15 cellular contexts compared by ENCODE assay signal in the genomic region with DNA sequence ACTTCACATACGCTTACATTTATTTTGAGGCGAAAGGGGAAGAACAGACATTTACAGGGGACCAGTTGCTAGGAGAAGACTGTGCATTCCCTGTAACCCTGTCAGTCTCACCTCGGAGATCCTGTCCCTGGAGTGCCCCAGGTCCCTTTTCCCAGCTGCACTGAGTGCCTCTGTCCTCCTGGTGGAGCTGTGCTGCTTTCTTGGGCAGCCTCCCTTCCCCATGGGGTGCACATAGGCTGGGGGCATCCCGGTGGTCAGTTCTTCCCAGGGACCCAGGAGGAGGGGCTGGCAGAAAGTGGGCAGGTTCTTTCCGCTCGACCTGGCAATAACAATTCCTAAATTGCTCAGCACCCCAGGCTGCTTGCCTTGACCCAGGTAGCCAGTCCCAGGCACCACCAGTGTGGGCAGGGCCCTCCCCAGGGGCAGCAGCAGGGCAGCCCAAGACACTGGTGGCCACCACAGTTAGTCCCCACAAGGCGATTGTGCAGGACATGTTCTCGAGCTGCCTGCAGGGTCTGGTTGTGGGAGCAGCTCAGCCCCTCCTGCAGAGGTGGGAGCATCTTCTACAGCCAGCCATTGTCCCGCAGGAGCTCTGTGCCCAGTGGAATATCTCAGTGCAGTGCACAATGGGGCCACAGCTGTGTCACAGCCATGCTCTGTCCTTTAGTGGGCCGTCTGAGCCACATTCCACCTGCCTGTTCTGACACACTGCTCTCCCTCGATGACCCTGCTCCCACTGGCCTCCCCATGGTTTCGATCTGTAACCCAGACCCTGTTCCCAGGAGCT. TPM values are rescaled to one million over a fixed set of nuclear protein-coding genes. Genes with fewer than 3 reads are reported as not detected.
DNase-seq lines count a peak whose midpoint lies in the region; ATAC-seq and TF ChIP-seq lines count a peak whose summit lies in the region.
"Had no signal": no experiment of that assay in that cellular context is flagged by ENCODE, and none has a peak within 500 bp of the region (broad histone marks: within the 10 kb centered on the region; RNA-seq: fewer than 3 reads in every experiment).

No MANE protein-coding gene starts in this region.

- POLR2A ChIA-PET in SK-N-SH (lab: Yijun Ruan, JAX), result no interaction called here

- H2AFZ ChIP-seq in SK-N-SH (ENCODE audit: low read depth), result no peak overlapping the region

- no peaks in the 10 kb centered on the region for H3K9me3 ChIP-seq in SK-N-SH
- H3K9me3 ChIP-seq: pancreas had no signal

- peaks cover 0 to 17% (median 17%) of the 10 kb centered on the region in 3 donors for H3K36me3 Mint-ChIP-seq in immature natural killer cell

- CTCF ChIA-PET in SK-N-SH (lab: Yijun Ruan, JAX), result interaction anchor here (1.0 to 2.2 kb wide), 4 partner anchors 9 to 167 kb away, joined by 3 to 7 read pairs (median 6); no protein-coding TSS in a partner anchor

- no peak for TF ChIP-seq RAD21 in SK-N-SH (IDR thresholded peaks at IDR 0.05; ENCODE audit: low read length)

- H3K27ac Mint-ChIP-seq in stimulated activated naive CD8-positive, alpha-beta T cell treated with anti-CD3 and anti-CD28 coated beads, Interleukin-15, amount 100 ng/mL, for 72 hours, result peak overlapping the region in 1 of 2 donors; percentile 54
- H3K27ac Mint-ChIP-seq in immature natural killer cell, result peak overlapping the region; percentile 63 to 93 (median 90)
- H3K27ac Mint-ChIP-seq: T-helper 2 cell treated with Interferon-gamma antibody and Interleukin-4, amounts not matched to agents 5 μg/mL and 100 μg/mL, for 36 hours had no signal

- no peak overlapping the region for H3K4me3 ChIP-seq in SK-N-SH (ENCODE audit: low read depth in 2 of 2, low read length in 1 of 2)
- H3K4me3 ChIP-seq: pancreas had no signal

- no peaks in the 10 kb centered on the region for H3K9me2 ChIP-seq in SK-N-SH

- H3K4me1 ChIP-seq in SK-N-SH (ENCODE audit: control insufficient read depth in 1 of 2, insufficient read depth in 2 of 2, low read depth in 1 of 2, low read length in 1 of 2), result peaks cover 0 to 10% of the 10 kb centered on the region in 2 experiments; a peak in 1 of 4 replicates
- H3K4me1 ChIP-seq: pancreas had no signal

- H3K79me2 ChIP-seq in SK-N-SH (ENCODE audit: insufficient read depth), result no peaks in the 10 kb centered on the region

- no peaks in the 10 kb centered on the region for H3K27me3 Mint-ChIP-seq in stimulated activated naive CD8-positive, alpha-beta T cell treated with anti-CD3 and anti-CD28 coated beads, Interleukin-15, amount 100 ng/mL, for 72 hours
- peaks cover 0 to 5% (median 2%) of the 10 kb centered on the region in 3 donors for H3K27me3 Mint-ChIP-seq in immature natural killer cell (ENCODE audit: low read depth in 3 of 3)

- no peak overlapping the region for H3K4me2 ChIP-seq in SK-N-SH

- WGBS in SK-N-SH (ENCODE audit: low lambda C conversion rate), result 87% methylated on average over 8 of the region's 12 CpGs

- peaks cover 87% of the 10 kb centered on the region for H3K4me1 Mint-ChIP-seq in stimulated activated naive CD8-positive, alpha-beta T cell treated with anti-CD3 and anti-CD28 coated beads, Interleukin-15, amount 100 ng/mL, for 72 hours
- peaks cover 72 to 75% of the 10 kb centered on the region in 2 donors for H3K4me1 Mint-ChIP-seq in immature natural killer cell

- H3K27me3 ChIP-seq in SK-N-SH (ENCODE audit: insufficient read depth), result no peaks in the 10 kb centered on the region
- H3K27me3 ChIP-seq: pancreas had no signal

- TF ChIP-seq EP300 in SK-N-SH (IDR thresholded peaks at IDR 0.05; ENCODE audit: borderline replicate concordance in 1 of 2, low read depth in 1 of 2, low read length in 1 of 2), result no peak

- H3K27ac ChIP-seq in SK-N-SH (ENCODE audit: low read depth in 2 of 2, low read length in 1 of 2), result no peak overlapping the region
- H3K27ac ChIP-seq: C4-2B, pancreas had no signal

- no peak overlapping the region for H3K4me3 Mint-ChIP-seq in stimulated activated naive CD8-positive, alpha-beta T cell treated with anti-CD3 and anti-CD28 coated beads, Interleukin-15, amount 100 ng/mL, for 72 hours
- peak overlapping the region; percentile 68 to 79 (median 76) for H3K4me3 Mint-ChIP-seq in immature natural killer cell
- H3K4me3 Mint-ChIP-seq: T-helper 2 cell treated with Interferon-gamma antibody and Interleukin-4, amounts not matched to agents 5 μg/mL and 100 μg/mL, for 36 hours had no signal

- DNase-seq in stimulated activated naive CD8-positive, alpha-beta T cell treated with anti-CD3 and anti-CD28 coated beads, Interleukin-15, Interleukin-2, amounts not matched to agents 100 U/mL and 50 U/mL, for 24 hours, result peak; percentile 2
- no peak for DNase-seq in stimulated activated naive CD8-positive, alpha-beta T cell treated with anti-CD3 and anti-CD28 coated beads, Interleukin-15, amount 100 ng/mL, for 72 hours
- DNase-seq in SK-N-SH, result no peak
- DNase-seq in immature natural killer cell, result no peak
- DNase-seq in activated gamma-delta T cell (lab: John Stamatoyannopoulos, UW), result no peak
- no peak for DNase-seq in NCI-H1417 treated with DMSO at 0.1 percent for 48 hours (lab: John Stamatoyannopoulos, UW)
- DNase-seq: cerebellar nuclear complex; NCI-H1105; NK-92 treated with Interleukin-12 subunit alpha and Interleukin-12 subunit beta, amount 100 ng/mL, for 24 hours; stimulated activated CD4-positive, alpha-beta T cell treated with anti-CD3 and anti-CD28 coated beads, Interleukin-4, amount 100 ng/mL, for 4 hours had no signal

- no peaks in the 10 kb centered on the region for H4K20me1 ChIP-seq in SK-N-SH (ENCODE audit: insufficient read depth)

- no peak for ATAC-seq in stimulated activated naive CD8-positive, alpha-beta T cell treated with anti-CD3 and anti-CD28 coated beads, Interleukin-15, Interleukin-2, amounts not matched to agents 100 U/mL and 50 U/mL, for 24 hours
- ATAC-seq in stimulated activated naive CD8-positive, alpha-beta T cell treated with anti-CD3 and anti-CD28 coated beads, Interleukin-15, amount 100 ng/mL, for 72 hours, result no peak
- ATAC-seq in GM18519 (IDR thresholded peaks at IDR 0.05; ENCODE audit: low FRiP score, unreplicated experiment), result no peak
- no peak for ATAC-seq in HG02759 (IDR thresholded peaks at IDR 0.05; ENCODE audit: unreplicated experiment)
- ATAC-seq: pancreas had no signal

- peaks cover 0 to 9% of the 10 kb centered on the region in 2 experiments for H3K36me3 ChIP-seq in SK-N-SH (replicated peaks in 1 of 2; ENCODE audit: control insufficient read depth in 1 of 2, insufficient read depth in 2 of 2, low read length in 1 of 2)
- H3K36me3 ChIP-seq: pancreas had no signal

- H3K9me3 Mint-ChIP-seq in stimulated activated naive CD8-positive, alpha-beta T cell treated with anti-CD3 and anti-CD28 coated beads, Interleukin-15, amount 100 ng/mL, for 72 hours, result no peaks in the 10 kb centered on the region
- H3K9me3 Mint-ChIP-seq in immature natural killer cell, result no peaks in the 10 kb centered on the region
- H3K9me3 Mint-ChIP-seq: T-helper 2 cell treated with Interferon-gamma antibody and Interleukin-4, amounts not matched to agents 5 μg/mL and 100 μg/mL, for 36 hours had no signal

- H3F3A ChIP-seq in SK-N-SH (replicated peaks; ENCODE audit: insufficient read depth), result no peaks in the 10 kb centered on the region

- no peak overlapping the region for H3K9ac ChIP-seq in SK-N-SH

- peak; percentile 36 for TF ChIP-seq CTCF in SK-N-SH (IDR thresholded peaks at IDR 0.05)

TF ChIP-seq in SK-N-SH, 30 proteins besides CTCF, POLR2A, EP300 and RAD21:
- TF ChIP-seq FOXM1 (IDR thresholded peaks at IDR 0.05; ENCODE audit: low read depth) (no peak), RCOR1 (IDR thresholded peaks at IDR 0.05; ENCODE audit: low read length) (no peak), EZH2phosphoT487 (IDR thresholded peaks at IDR 0.05; ENCODE audit: borderline replicate concordance, low read depth) (no peak), FOXJ3 (CRISPR knock-in tag; IDR thresholded peaks at IDR 0.05) (no peak), ELF1 (IDR thresholded peaks at IDR 0.05) (no peak), JUND (IDR thresholded peaks at IDR 0.05) (no peak), FOSL2 (IDR thresholded peaks at IDR 0.05; ENCODE audit: borderline replicate concordance, low read depth) (no peak), TEAD4 (IDR thresholded peaks at IDR 0.05; ENCODE audit: borderline replicate concordance, insufficient read depth) (no peak), MEF2A (IDR thresholded peaks at IDR 0.05; ENCODE audit: borderline replicate concordance, low read depth) (no peak), GATA2 (CRISPR knock-in tag; IDR thresholded peaks at IDR 0.05) (no peak)
TF ChIP-seq in SK-N-SH: peak in this region for 0.

RNA-seq across cellular contexts. Expression of gene APBA2, which starts 36.3 kb away (rescaled TPM):
- polyA plus RNA-seq in SK-N-SH (2012; rRNA removed), result 12.7 and 14.0 TPM in 2 replicates
- polyA plus RNA-seq in SK-N-SH (2012; cell fraction: cytosol; rRNA removed), result 7.1 and 10.1 TPM in 2 replicates
- polyA plus RNA-seq in SK-N-SH (2012; cell fraction: nucleus; rRNA removed), result 25.3 and 26.2 TPM in 2 replicates
- polyA plus RNA-seq in immature natural killer cell, result 10 to 100 TPM; 24.4 to 68.7 (median 25.4) TPM

Comparison
In these comparisons a context has a peak if more than half of its experiments do, and no peak if none do; other contexts are left out.
1. H3K4me3 Mint-ChIP-seq: peak in immature natural killer cell (5 of 5); none in stimulated activated naive CD8-positive, alpha-beta T cell treated with anti-CD3 and anti-CD28 coated beads, Interleukin-15, amount 100 ng/mL, for 72 hours (0 of 2).